ENCODE assay signal across 7 cellular contexts in genomic region chrX:9466115-9466495, GRCh38. TPM values are rescaled to one million over a fixed set of nuclear protein-coding genes. Genes with fewer than 3 reads are reported as not detected.
DNase-seq lines count a peak whose midpoint lies in the region; ATAC-seq and TF ChIP-seq lines count a peak whose summit lies in the region.

No MANE protein-coding gene starts in this region.

- H3K36me3 Mint-ChIP-seq in activated naive CD4-positive, alpha-beta T cell treated with anti-CD3 and anti-CD28 coated beads for 36 hours (ENCODE audit: low read depth): peaks cover 8% of the 10 kb centered on the region

- no peaks in the 10 kb centered on the region for H3K27me3 ChIP-seq in left ventricle myocardium inferior (ENCODE audit: low read depth)
- H3K27me3 ChIP-seq in psoas muscle (ENCODE audit: insufficient read depth in 3 of 3, low read length in 2 of 3): peaks cover 0 to 24% (median 0%) of the 10 kb centered on the region in 3 donors

- H3K36me3 ChIP-seq in KOPT-K1 (ENCODE audit: insufficient read depth, low read length) (peaks cover 8% of the 10 kb centered on the region; the same call in 1 of the 2 replicates), left ventricle myocardium inferior (no peaks in the 10 kb centered on the region), psoas muscle (ENCODE audit: insufficient read depth in 1 of 2, low read depth in 1 of 2) (no peaks in the 10 kb centered on the region)

- TF ChIP-seq CTCF in GM12864 (IDR thresholded peaks at IDR 0.05; ENCODE audit: low read depth, low read length, missing control alignments): no peak
- no peak for TF ChIP-seq CTCF in left ventricle myocardium inferior (IDR thresholded peaks at IDR 0.05; ENCODE audit: borderline replicate concordance)
- no peak for TF ChIP-seq CTCF in psoas muscle (IDR thresholded peaks at IDR 0.05)

- peak overlapping the region; percentile 73 for H3K27ac ChIP-seq in KOPT-K1 (ENCODE audit: low read depth, low read length, poor library complexity, severe bottlenecking)
- H3K27ac ChIP-seq in left ventricle myocardium inferior (replicated peaks): peak overlapping the region; percentile 78
- peak overlapping the region; percentile 73 for H3K27ac ChIP-seq in psoas muscle

- H3K4me1 ChIP-seq in left ventricle myocardium inferior: peaks cover 31% of the 10 kb centered on the region
- H3K4me1 ChIP-seq in psoas muscle: peaks cover 9% of the 10 kb centered on the region

- peak overlapping the region; percentile 63 for H3K27ac Mint-ChIP-seq in activated naive CD4-positive, alpha-beta T cell treated with anti-CD3 and anti-CD28 coated beads for 36 hours

- peaks cover 43% of the 10 kb centered on the region for H3K4me1 Mint-ChIP-seq in activated naive CD4-positive, alpha-beta T cell treated with anti-CD3 and anti-CD28 coated beads for 36 hours (ENCODE audit: low read depth)

- ATAC-seq in psoas muscle (peak; percentile 53 to 59 (median 54)), HG03196 (IDR thresholded peaks at IDR 0.05; ENCODE audit: unreplicated experiment) (no peak)

- no peaks in the 10 kb centered on the region for H3K27me3 Mint-ChIP-seq in activated naive CD4-positive, alpha-beta T cell treated with anti-CD3 and anti-CD28 coated beads for 36 hours (ENCODE audit: low read depth)

- CTCF ChIA-PET in activated naive CD4-positive, alpha-beta T cell treated with anti-CD3 and anti-CD28 coated beads for 36 hours (lab: Charles Lee): no interaction called here

- DNase-seq in GM12864 (ENCODE audit: low read depth) (no peak), left ventricle myocardium inferior (peak; percentile 42), psoas muscle (peak; percentile 60 to 70), pons (ENCODE audit: low spot score) (no peak)
- peak; percentile 32 for DNase-seq in activated naive CD4-positive, alpha-beta T cell treated with anti-CD3 and anti-CD28 coated beads for 36 hours

- H3K9me3 Mint-ChIP-seq in activated naive CD4-positive, alpha-beta T cell treated with anti-CD3 and anti-CD28 coated beads for 36 hours: no peaks in the 10 kb centered on the region

- intact Hi-C loops in activated naive CD4-positive, alpha-beta T cell treated with anti-CD3 and anti-CD28 coated beads for 36 hours (cut with micrococcal nuclease): loop anchor here (10.0 kb wide), 1 partner anchor 641 kb away; no protein-coding TSS in a partner anchor
- intact Hi-C loops in left ventricle myocardium inferior (cut with micrococcal nuclease): loop anchor here (10.0 kb wide), 1 partner anchor 121 kb away; no protein-coding TSS in a partner anchor
- intact Hi-C loops in psoas muscle (cut with DNase I): loop anchor here (10.0 kb wide), 3 partner anchors 89 to 239 kb away; no protein-coding TSS in a partner anchor

- H3K4me3 ChIP-seq in GM12864 (ENCODE audit: low read depth, low read length): peak overlapping the region; percentile 69
- H3K4me3 ChIP-seq in left ventricle myocardium inferior: peak overlapping the region; percentile 79
- H3K4me3 ChIP-seq in psoas muscle: peak overlapping the region; percentile 80

- H3K4me3 Mint-ChIP-seq in activated naive CD4-positive, alpha-beta T cell treated with anti-CD3 and anti-CD28 coated beads for 36 hours: peak overlapping the region; percentile 73

- H3K9me3 ChIP-seq in KOPT-K1 (ENCODE audit: insufficient read depth, low read length, poor library complexity, severe bottlenecking) (no peaks in the 10 kb centered on the region), left ventricle myocardium inferior (replicated peaks) (no peaks in the 10 kb centered on the region), psoas muscle (no peaks in the 10 kb centered on the region)

- WGBS in psoas muscle, 3 donors: 2 to 4% (median 2%) methylated on average over 23 to 31 of the region's 31 CpGs

RNA-seq across cellular contexts. Expression of gene TBL1X, which starts 1.2 kb away (rescaled TPM):
- total RNA-seq in activated naive CD4-positive, alpha-beta T cell treated with anti-CD3 and anti-CD28 coated beads for 36 hours: 10 to 100 TPM; 20.7 to 21.6 TPM
- 9.4 TPM for total RNA-seq in left ventricle myocardium inferior
- total RNA-seq in psoas muscle: 10 to 100 TPM in 1 of 4 donors, 1 to 10 TPM in 3; 7.1 to 17.6 (median 8.0) TPM
- 1 to 10 TPM; 2.0 to 8.0 (median 3.4) TPM for polyA plus RNA-seq in psoas muscle

Comparison
In these comparisons a context has a peak if more than half of its experiments do, and no peak if none do; other contexts are left out.
1. DNase-seq: peak in activated naive CD4-positive, alpha-beta T cell treated with anti-CD3 and anti-CD28 coated beads for 36 hours (single experiment), left ventricle myocardium inferior (single experiment) and psoas muscle (2 of 2); none in GM12864 (single experiment) and pons (single experiment).
2. Peak in every context shown above with its lines, with median percentiles within 50 percentile points of each other: H3K4me3 ChIP-seq and H3K27ac ChIP-seq.